ENCODE assay signal across 23 cellular contexts in the genomic region with DNA sequence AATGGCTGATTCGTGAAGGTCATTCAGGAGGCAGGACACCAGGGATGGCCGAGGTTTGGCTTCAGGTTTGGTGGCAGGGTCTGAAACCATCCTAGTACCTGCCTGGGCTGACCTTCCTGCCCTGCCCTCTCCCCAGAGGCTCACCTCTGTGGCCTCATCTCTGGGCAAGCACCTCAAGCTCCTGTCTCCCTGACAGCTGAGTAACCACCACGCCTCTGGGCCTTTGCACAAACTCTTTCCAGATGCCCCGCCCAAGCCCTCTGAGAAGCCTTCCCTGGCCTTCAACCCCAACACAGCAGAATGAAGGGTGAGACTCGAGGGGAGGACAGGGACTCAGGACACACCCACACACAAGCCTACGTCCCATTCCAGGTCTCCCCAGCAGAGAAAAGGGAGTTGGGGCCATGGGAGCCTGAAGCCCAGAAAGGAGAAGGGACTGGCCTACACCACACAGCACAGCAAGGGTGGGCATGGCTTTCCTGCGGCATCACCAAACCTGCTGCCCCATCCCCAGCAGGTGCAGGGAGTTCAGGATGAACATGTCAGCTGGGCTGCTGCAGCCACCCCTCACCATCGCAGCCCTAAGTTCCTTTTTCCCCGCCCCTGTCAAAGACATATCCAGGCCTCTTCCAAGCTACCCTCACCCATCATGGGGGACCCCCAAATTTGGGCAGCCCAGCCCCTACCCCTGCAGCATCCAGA. TPM values are rescaled to one million over a fixed set of nuclear protein-coding genes. Genes with fewer than 3 reads are reported as not detected.
DNase-seq lines count a peak whose midpoint lies in the region; ATAC-seq and TF ChIP-seq lines count a peak whose summit lies in the region.
"Had no signal": no experiment of that assay in that cellular context is flagged by ENCODE, and none has a peak within 500 bp of the region (broad histone marks: within the 10 kb centered on the region; RNA-seq: fewer than 3 reads in every experiment).

No MANE protein-coding gene starts in this region.

- H3K4me3 Mint-ChIP-seq in CD4-positive, alpha-beta memory T cell = peak overlapping the region in 5 of 8 donors; percentile 36 to 80 (median 51)
- peak overlapping the region; percentile 13 for H3K4me3 Mint-ChIP-seq in activated T-helper 2 cell treated with anti-CD3 and anti-CD28 coated beads, Interferon-gamma antibody, Interleukin-2, Interleukin-4, amounts not matched to agents 10 μg/mL and 5 μg/mL and 100 μg/mL, durations not matched to agents 14 hours and 24 hours and 36 hours (ENCODE audit: low read depth)
- H3K4me3 Mint-ChIP-seq in nephron = peak overlapping the region; percentile 11 to 74 (median 49)

- TF ChIP-seq CTCF in GM12864 (IDR thresholded peaks at IDR 0.05; ENCODE audit: low read depth, low read length, missing control alignments) (no peak), nephron (IDR thresholded peaks at IDR 0.05; ENCODE audit: unreplicated experiment in 3 of 3) (no peak)

- peaks cover 0 to 2% (median 0%) of the 10 kb centered on the region in 8 donors for H3K9me3 Mint-ChIP-seq in CD4-positive, alpha-beta memory T cell
- no peaks in the 10 kb centered on the region for H3K9me3 Mint-ChIP-seq in activated T-helper 2 cell treated with anti-CD3 and anti-CD28 coated beads, Interferon-gamma antibody, Interleukin-2, Interleukin-4, amounts not matched to agents 10 μg/mL and 5 μg/mL and 100 μg/mL, durations not matched to agents 14 hours and 24 hours and 36 hours
- no peaks in the 10 kb centered on the region for H3K9me3 Mint-ChIP-seq in nephron
- H3K9me3 Mint-ChIP-seq: effector memory CD8-positive, alpha-beta T cell had no signal

- H3K4me3 ChIP-seq in CD4-positive, alpha-beta memory T cell (ENCODE audit: low read length in 2 of 2) = no peak overlapping the region
- H3K4me3 ChIP-seq in GM12864 (ENCODE audit: low read depth, low read length) = peak overlapping the region; percentile 64; the same call in 1 of the 2 replicates
- H3K4me3 ChIP-seq: left lung, right lobe of liver, SJCRH30, tibial nerve had no signal

- ATAC-seq in GM21717 (IDR thresholded peaks at IDR 0.05; ENCODE audit: unreplicated experiment) (no peak), GM18505 (IDR thresholded peaks at IDR 0.05; ENCODE audit: unreplicated experiment) (no peak)
- ATAC-seq: effector memory CD8-positive, alpha-beta T cell; left lung; right lobe of liver had no signal

- peaks cover 16 to 46% (median 28%) of the 10 kb centered on the region in 4 donors for H3K4me1 Mint-ChIP-seq in CD4-positive, alpha-beta memory T cell
- H3K4me1 Mint-ChIP-seq in activated T-helper 2 cell treated with anti-CD3 and anti-CD28 coated beads, Interferon-gamma antibody, Interleukin-2, Interleukin-4, amounts not matched to agents 10 μg/mL and 5 μg/mL and 100 μg/mL, durations not matched to agents 14 hours and 24 hours and 36 hours (ENCODE audit: low read depth) = peaks cover 28% of the 10 kb centered on the region
- peaks cover 14% of the 10 kb centered on the region for H3K4me1 Mint-ChIP-seq in nephron

- no peak overlapping the region for H3K27ac ChIP-seq in CD4-positive, alpha-beta memory T cell (ENCODE audit: low read depth, low read length)
- H3K27ac ChIP-seq: left lung, right lobe of liver, SJCRH30, tibial nerve had no signal

- peaks cover 22 to 31% of the 10 kb centered on the region in 2 donors for H3K27me3 Mint-ChIP-seq in CD4-positive, alpha-beta memory T cell
- H3K27me3 Mint-ChIP-seq in activated T-helper 2 cell treated with anti-CD3 and anti-CD28 coated beads, Interferon-gamma antibody, Interleukin-2, Interleukin-4, amounts not matched to agents 10 μg/mL and 5 μg/mL and 100 μg/mL, durations not matched to agents 14 hours and 24 hours and 36 hours (ENCODE audit: low read depth) = peaks cover 48% of the 10 kb centered on the region
- H3K27me3 Mint-ChIP-seq in nephron (ENCODE audit: low read depth) = peaks cover 84% of the 10 kb centered on the region

- H3K36me3 Mint-ChIP-seq in CD4-positive, alpha-beta memory T cell = no peaks in the 10 kb centered on the region
- H3K36me3 Mint-ChIP-seq in activated T-helper 2 cell treated with anti-CD3 and anti-CD28 coated beads, Interferon-gamma antibody, Interleukin-2, Interleukin-4, amounts not matched to agents 10 μg/mL and 5 μg/mL and 100 μg/mL, durations not matched to agents 14 hours and 24 hours and 36 hours (ENCODE audit: low read depth) = peaks cover 12% of the 10 kb centered on the region
- no peaks in the 10 kb centered on the region for H3K36me3 Mint-ChIP-seq in nephron (ENCODE audit: low read depth)

- CTCF ChIA-PET in CD4-positive, alpha-beta memory T cell (lab: Charles Lee; ENCODE audit: partially characterized antibody) = interaction anchor here (1.1 to 2.4 kb wide), 3 partner anchors 13 to 28 kb away, joined by 4 to 7 read pairs (median 5); no protein-coding TSS in a partner anchor

- no peak for TF ChIP-seq POLR2A in GM18505 (IDR thresholded peaks at IDR 0.05; ENCODE audit: borderline replicate concordance, extremely low read depth, insufficient read depth, insufficient read length)

- intact Hi-C loops in CD4-positive, alpha-beta memory T cell (cut with micrococcal nuclease) = no loop called here
- intact Hi-C loops in activated T-helper 2 cell treated with anti-CD3 and anti-CD28 coated beads, Interferon-gamma antibody, Interleukin-2, Interleukin-4, amounts not matched to agents 10 μg/mL and 5 μg/mL and 100 μg/mL, durations not matched to agents 14 hours and 24 hours and 36 hours (cut with micrococcal nuclease) = no loop called here

- H3K36me3 ChIP-seq in CD4-positive, alpha-beta memory T cell (ENCODE audit: insufficient read depth, low read length) = no peaks in the 10 kb centered on the region
- H3K36me3 ChIP-seq: right lobe of liver, SJCRH30 had no signal

- DNase-seq in CD4-positive, alpha-beta memory T cell = no peak
- DNase-seq in GM12864 (ENCODE audit: low read depth) (no peak), NCI-H2171 (lab: John Stamatoyannopoulos, UW) (no peak)
- DNase-seq in activated T-helper 2 cell treated with anti-CD3 and anti-CD28 coated beads, Interferon-gamma antibody, Interleukin-2, Interleukin-4, amounts not matched to agents 10 μg/mL and 5 μg/mL and 100 μg/mL, durations not matched to agents 14 hours and 24 hours and 36 hours (ENCODE audit: low spot score) = no peak
- DNase-seq: activated CD4-positive, CD25-positive, alpha-beta regulatory T cell; activated CD8-positive, alpha-beta memory T cell treated with anti-CD3 and anti-CD28 coated beads for 24 hours; activated effector memory CD4-positive, alpha-beta T cell treated with Interleukin-2 at 50 U/mL for 16 hours; aorta; effector memory CD8-positive, alpha-beta T cell; glutamatergic neuron; NCI-H1417 treated with DMSO at 0.1 percent for 48 hours; OCI-M1; right lobe of liver; SJCRH30; stimulated activated naive CD4-positive, alpha-beta T cell treated with Interleukin-2 at 50 U/mL for 16 hours had no signal

- H3K9me3 ChIP-seq in CD4-positive, alpha-beta memory T cell (ENCODE audit: control insufficient read depth in 1 of 2, low read length in 2 of 2) = no peaks in the 10 kb centered on the region
- H3K9me3 ChIP-seq: left lung, right lobe of liver, SJCRH30, tibial nerve had no signal

- peaks cover 45% of the 10 kb centered on the region for H3K4me1 ChIP-seq in CD4-positive, alpha-beta memory T cell (ENCODE audit: insufficient read depth, low read length)
- H3K4me1 ChIP-seq: SJCRH30 had no signal

- peak overlapping the region in 1 of 7 donors; percentile 69 for H3K27ac Mint-ChIP-seq in CD4-positive, alpha-beta memory T cell
- H3K27ac Mint-ChIP-seq in activated T-helper 2 cell treated with anti-CD3 and anti-CD28 coated beads, Interferon-gamma antibody, Interleukin-2, Interleukin-4, amounts not matched to agents 10 μg/mL and 5 μg/mL and 100 μg/mL, durations not matched to agents 14 hours and 24 hours and 36 hours = no peak overlapping the region
- no peak overlapping the region for H3K27ac Mint-ChIP-seq in nephron
- H3K27ac Mint-ChIP-seq: effector memory CD8-positive, alpha-beta T cell had no signal

- H3K27me3 ChIP-seq in CD4-positive, alpha-beta memory T cell (ENCODE audit: insufficient read depth, low read length) = peaks cover 20% of the 10 kb centered on the region

- POLR2A ChIA-PET in CD4-positive, alpha-beta memory T cell (lab: Charles Lee; ENCODE audit: partially characterized antibody) = interaction anchor here (1.0 to 9.1 kb wide), 4 partner anchors 14 to 290 kb away, joined by 3 to 67 read pairs (median 6); a partner anchor contains a TSS

RNA-seq across cellular contexts. Expression of a gene that starts 2.4 kb away (rescaled TPM):
- not detected for total RNA-seq in CD4-positive, alpha-beta memory T cell
- polyA plus RNA-seq in CD4-positive, alpha-beta memory T cell = not detected
- 1.0 and 1.7 TPM in 2 replicates for total RNA-seq in activated T-helper 2 cell treated with anti-CD3 and anti-CD28 coated beads, Interferon-gamma antibody, Interleukin-2, Interleukin-4, amounts not matched to agents 10 μg/mL and 5 μg/mL and 100 μg/mL, durations not matched to agents 14 hours and 24 hours and 36 hours
- total RNA-seq: aorta, fibroblast of lung, H4, left lung, osteocyte, right lobe of liver, SJCRH30 had no signal
- polyA plus RNA-seq: aorta, fibroblast of lung had no signal

RNA-seq across cellular contexts. Expression of a gene that starts 14.1 kb away (rescaled TPM):
- 10 to 100 TPM; 14.3 to 14.8 TPM for total RNA-seq in CD4-positive, alpha-beta memory T cell
- 1 to 10 TPM in 1 of 2 donors, under 1 TPM in 1; 0.37 to 1.4 TPM for polyA plus RNA-seq in CD4-positive, alpha-beta memory T cell
- total RNA-seq in activated T-helper 2 cell treated with anti-CD3 and anti-CD28 coated beads, Interferon-gamma antibody, Interleukin-2, Interleukin-4, amounts not matched to agents 10 μg/mL and 5 μg/mL and 100 μg/mL, durations not matched to agents 14 hours and 24 hours and 36 hours = 2.7 and 3.1 TPM in 2 replicates
- polyA plus RNA-seq: aorta had no signal

RNA-seq across cellular contexts. Expression of a gene that starts 34.5 kb away (rescaled TPM):
- 10 to 100 TPM in 1 of 2 experiments, 1 to 10 TPM in 1; 7.6 to 12.0 TPM for total RNA-seq in CD4-positive, alpha-beta memory T cell
- polyA plus RNA-seq in CD4-positive, alpha-beta memory T cell = 10 to 100 TPM; 14.1 to 19.2 TPM
- total RNA-seq in activated T-helper 2 cell treated with anti-CD3 and anti-CD28 coated beads, Interferon-gamma antibody, Interleukin-2, Interleukin-4, amounts not matched to agents 10 μg/mL and 5 μg/mL and 100 μg/mL, durations not matched to agents 14 hours and 24 hours and 36 hours = 58.6 and 59.3 TPM in 2 replicates

RNA-seq across cellular contexts. Expression of a gene that starts 56.8 kb away (rescaled TPM):
- under 1 TPM; 0.36 to 0.81 TPM for total RNA-seq in CD4-positive, alpha-beta memory T cell
- not detected for polyA plus RNA-seq in CD4-positive, alpha-beta memory T cell
- 7.1 and 8.5 TPM in 2 replicates for total RNA-seq in activated T-helper 2 cell treated with anti-CD3 and anti-CD28 coated beads, Interferon-gamma antibody, Interleukin-2, Interleukin-4, amounts not matched to agents 10 μg/mL and 5 μg/mL and 100 μg/mL, durations not matched to agents 14 hours and 24 hours and 36 hours
